24 cellular contexts compared by ENCODE assay signal in genomic region chr20:6295477-6296256, GRCh38.
"Had no signal": no experiment of that assay in that cellular context is flagged by ENCODE, and none has a peak within 500 bp of the region (broad histone marks: within the 10 kb centered on the region; RNA-seq: fewer than 3 reads in every experiment).

No MANE protein-coding gene starts in this region.

- H3K4me3 ChIP-seq: breast epithelium, esophagus muscularis mucosa, gastroesophageal sphincter, lung, tibial nerve, vagina had no signal

- H3K9me3 ChIP-seq: breast epithelium, esophagus muscularis mucosa, gastroesophageal sphincter, tibial nerve, vagina had no signal

- H3K27me3 ChIP-seq: breast epithelium, esophagus muscularis mucosa, gastroesophageal sphincter, tibial nerve, vagina had no signal

- H3K36me3 ChIP-seq: breast epithelium, esophagus muscularis mucosa, gastroesophageal sphincter, tibial nerve, vagina, WERI-Rb-1 had no signal

- ATAC-seq: activated CD8-positive, alpha-beta memory T cell treated with anti-CD3 and anti-CD28 coated beads, Interleukin-2, amount 10 ng/mL, durations not matched to agents 7 days and 5 days; activated T-helper 17 cell treated with anti-CD3 and anti-CD28 coated beads, Interleukin-2, amount 50 U/mL, for 72 hours; gastroesophageal sphincter; left colon had no signal

- H3K27ac ChIP-seq: breast epithelium, esophagus muscularis mucosa, gastroesophageal sphincter, tibial nerve, vagina, WERI-Rb-1 had no signal

- H3K4me1 ChIP-seq: breast epithelium, esophagus muscularis mucosa, gastroesophageal sphincter, tibial nerve, vagina had no signal

- DNase-seq: activated CD4-positive, alpha-beta T cell treated with anti-CD3 and anti-CD28 coated beads for 1 hour; activated CD4-positive, alpha-beta T cell treated with anti-CD3 and anti-CD28 coated beads, Interleukin-2, amount 50 U/mL, for 48 hours; activated CD8-positive, alpha-beta memory T cell treated with anti-CD3 and anti-CD28 coated beads, Interleukin-2, amount 10 ng/mL, durations not matched to agents 7 days and 5 days; activated naive CD4-positive, alpha-beta T cell; activated naive CD8-positive, alpha-beta T cell treated with anti-CD3 and anti-CD28 coated beads, Interleukin-2, amount 10 ng/mL, durations not matched to agents 7 days and 5 days; dermis blood vessel endothelial cell; effector memory CD4-positive, alpha-beta T cell; left colon; occipital lobe; retina; stimulated activated CD4-positive, alpha-beta T cell treated with anti-CD3 and anti-CD28 coated beads, Interleukin-12 subunit alpha, Interleukin-12 subunit beta, amount 100 ng/mL, for 4 hours; stimulated activated CD4-positive, alpha-beta T cell treated with anti-CD3 and anti-CD28 coated beads, Interleukin-1b, Interleukin-23, amount 100 ng/mL, for 48 hours; stimulated activated CD8-positive, alpha-beta memory T cell treated with anti-CD3 and anti-CD28 coated beads, Interleukin-4, amount 100 ng/mL, for 48 hours; stimulated activated naive CD4-positive, alpha-beta T cell; SW 1271; T-helper 2 cell; WERI-Rb-1 had no signal
